Comparison of ENCODE assay signal across 19 cellular contexts in the genomic region with DNA sequence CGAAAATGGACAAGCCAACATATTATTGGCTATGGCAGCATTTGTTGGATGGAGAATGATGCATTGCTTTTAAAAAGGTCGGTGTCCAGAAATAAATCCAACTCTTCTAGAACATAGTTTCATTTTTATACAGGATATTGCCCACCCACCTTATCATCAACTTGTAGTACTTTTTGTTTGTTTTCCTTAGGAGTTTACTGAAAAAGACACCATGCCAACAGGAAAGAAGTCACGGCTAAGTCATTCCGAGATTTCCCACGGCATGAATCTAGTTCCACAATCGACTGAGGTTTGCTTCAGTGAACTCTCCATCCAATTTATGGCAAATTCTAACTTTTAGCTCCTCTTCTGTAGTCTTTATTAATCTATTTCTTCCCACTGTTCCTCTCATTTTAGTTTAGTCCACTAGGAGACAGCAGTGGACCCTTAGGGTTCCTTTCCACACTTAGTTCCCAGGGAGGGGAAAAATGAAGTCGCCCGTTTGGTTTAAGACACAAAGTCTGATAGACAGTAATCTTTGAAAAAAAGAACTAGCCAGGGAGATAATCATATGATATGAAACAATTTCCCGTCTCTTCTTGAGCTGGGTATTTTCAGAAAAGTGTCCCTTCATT.
DNase-seq lines count a peak whose midpoint lies in the region; ATAC-seq and TF ChIP-seq lines count a peak whose summit lies in the region.
"Had no signal": no experiment of that assay in that cellular context is flagged by ENCODE, and none has a peak within 500 bp of the region (broad histone marks: within the 10 kb centered on the region; RNA-seq: fewer than 3 reads in every experiment).

No MANE protein-coding gene starts in this region.

- H2AK5ac ChIP-seq in IMR-90 (ENCODE audit: low read depth, low read length), result no peak overlapping the region

- H3K36me3 ChIP-seq in A673 (ENCODE audit: insufficient read depth, low read length, poor library complexity, severe bottlenecking), result no peaks in the 10 kb centered on the region
- H3K36me3 ChIP-seq in IMR-90 (ENCODE audit: control insufficient read depth, insufficient read depth, low read length), result no peaks in the 10 kb centered on the region
- H3K36me3 ChIP-seq in lower lobe of right lung, result no peaks in the 10 kb centered on the region
- H3K36me3 ChIP-seq: ascending aorta, sigmoid colon, uterus had no signal

- BruUV-seq in A673 (replicated peaks; lab: Mats Ljungman, UMichigan) (no TSS peak), IMR-90 (replicated peaks; lab: Mats Ljungman, UMichigan) (no TSS peak)

- no peak overlapping the region for H2BK15ac ChIP-seq in IMR-90 (ENCODE audit: low read depth, low read length)

- no peak overlapping the region for H3K4ac ChIP-seq in IMR-90 (ENCODE audit: low read depth, low read length)

- H2BK5ac ChIP-seq in IMR-90 (ENCODE audit: low read depth, low read length, poor library complexity, severe bottlenecking), result no peak overlapping the region

- H3K79me1 ChIP-seq in IMR-90 (ENCODE audit: low read depth in 1 of 2, low read length in 2 of 2), result no peaks in the 10 kb centered on the region

- no peak for TF ChIP-seq POLR2A in IMR-90 (IDR thresholded peaks at IDR 0.05; ENCODE audit: low read depth, low read length)

- no peak for TF ChIP-seq RAD21 in IMR-90 (IDR thresholded peaks at IDR 0.05; ENCODE audit: low read length)

- no peaks in the 10 kb centered on the region for H3K9me1 ChIP-seq in IMR-90 (ENCODE audit: insufficient read depth, low read length)

- POLR2A ChIA-PET in A673 (lab: Charles Lee; ENCODE audit: low non-redundant PET), result no interaction called here
- POLR2A ChIA-PET in IMR-90 (lab: Charles Lee; ENCODE audit: unreplicated experiment), result no interaction called here

- no peak overlapping the region for H2AFZ ChIP-seq in IMR-90 (replicated peaks; ENCODE audit: low read length, poor library complexity)

- H3K27me3 ChIP-seq in A673 (replicated peaks; ENCODE audit: insufficient read depth, low read depth, low read length, poor library complexity) (no peaks in the 10 kb centered on the region), IMR-90 (ENCODE audit: control insufficient read depth, insufficient read depth, low read length) (no peaks in the 10 kb centered on the region), lower lobe of right lung (ENCODE audit: low read depth) (no peaks in the 10 kb centered on the region)
- H3K27me3 ChIP-seq: ascending aorta, sigmoid colon, uterus had no signal

- H4K20me1 ChIP-seq in IMR-90 (ENCODE audit: insufficient read depth, low read length), result peaks cover 2% of the 10 kb centered on the region; the same call in 1 of the 2 replicates

- H3K4me2 ChIP-seq in IMR-90 (ENCODE audit: low read depth, low read length), result no peak overlapping the region

- DNase-seq in A673 (ENCODE audit: low spot score) (no peak), IMR-90 (no peak), choroid plexus epithelial cell (ENCODE audit: low read depth) (peak; percentile 42), lower lobe of right lung (no peak), activated gamma-delta T cell (lab: John Stamatoyannopoulos, UW) (no peak), HuH-7 (ENCODE audit: low spot score) (no peak)
- DNase-seq: activated CD4-positive, alpha-beta T cell treated with anti-CD3 and anti-CD28 coated beads, Interleukin-2, amount 10 ng/mL, durations not matched to agents 7 days and 5 days; activated naive CD4-positive, alpha-beta T cell treated with Interleukin-2 at 50 U/mL for 16 hours; CD8-positive, alpha-beta memory T cell; KBM-7; NCI-H1092; NCI-H2107; NCI-H774; sigmoid colon; stimulated activated CD4-positive, alpha-beta T cell treated with anti-CD3 and anti-CD28 coated beads, Interleukin-2, amount 100 ng/mL, for 24 hours; uterus had no signal

- intact Hi-C loops in A673 (cut with micrococcal nuclease; ENCODE audit: unreplicated experiment), result no loop called here
- intact Hi-C loops in IMR-90 (cut with micrococcal nuclease), result no loop called here
- intact Hi-C loops in lower lobe of right lung (cut with DNase I), result no loop called here

- H3K27ac ChIP-seq in A673 (ENCODE audit: low read depth, low read length, poor library complexity, severe bottlenecking) (no peak overlapping the region), IMR-90 (ENCODE audit: insufficient read depth, low read length) (no peak overlapping the region), lower lobe of right lung (no peak overlapping the region)
- H3K27ac ChIP-seq: sigmoid colon, uterus had no signal

- in situ Hi-C loops in IMR-90 (cut with MboI; ENCODE audit: low sequenced_read_pairs), result no loop called here

- WGBS in IMR-90 (ENCODE audit: extremely low coverage in 2 of 2, insufficient read length in 1 of 2), 2 experiments, result no CpG with 5 or more reads among the region's 9 CpGs

- no peaks in the 10 kb centered on the region for H3K4me1 ChIP-seq in A673 (ENCODE audit: insufficient read depth, low read length, poor library complexity, severe bottlenecking)
- no peaks in the 10 kb centered on the region; the same call in 1 of the 2 replicates for H3K4me1 ChIP-seq in IMR-90 (ENCODE audit: control insufficient read depth, insufficient read depth, low read length)
- no peaks in the 10 kb centered on the region for H3K4me1 ChIP-seq in lower lobe of right lung
- H3K4me1 ChIP-seq: ascending aorta, sigmoid colon, uterus had no signal

- H3K23ac ChIP-seq in IMR-90 (ENCODE audit: low read depth, low read length), result no peak overlapping the region

- no peak overlapping the region for H3K18ac ChIP-seq in IMR-90 (ENCODE audit: low read depth, low read length)

- H3K4me3 ChIP-seq in A673 (ENCODE audit: low read depth, low read length, poor library complexity, severe bottlenecking) (no peak overlapping the region), IMR-90 (ENCODE audit: insufficient read depth, low read depth, low read length) (no peak overlapping the region), choroid plexus epithelial cell (ENCODE audit: low read depth, low read length) (no peak overlapping the region), lower lobe of right lung (no peak overlapping the region)
- H3K4me3 ChIP-seq: sigmoid colon, uterus had no signal

- peak; percentile 27; the same call in 1 of the 2 replicates for TF ChIP-seq CTCF in A673 (conservative IDR thresholded peaks at IDR 0.05; ENCODE audit: low read depth, low read length)
- peak; percentile 20; the same call in 1 of the 2 replicates for TF ChIP-seq CTCF in IMR-90 (conservative IDR thresholded peaks at IDR 0.05; ENCODE audit: low read depth, low read length)
- peak; percentile 55 for TF ChIP-seq CTCF in choroid plexus epithelial cell (conservative IDR thresholded peaks at IDR 0.05; ENCODE audit: low read depth, low read length)
- peak; percentile 8 for TF ChIP-seq CTCF in lower lobe of right lung (IDR thresholded peaks at IDR 0.05)

- H4K5ac ChIP-seq in IMR-90 (ENCODE audit: low read depth, low read length), result no peak overlapping the region

- no peaks in the 10 kb centered on the region for H3K9me3 ChIP-seq in A673 (ENCODE audit: low read depth, low read length, poor library complexity, severe bottlenecking)
- H3K9me3 ChIP-seq in IMR-90 (ENCODE audit: control insufficient read depth, insufficient read depth, low read length), result no peaks in the 10 kb centered on the region
- H3K9me3 ChIP-seq in lower lobe of right lung, result no peaks in the 10 kb centered on the region
- H3K9me3 ChIP-seq: ascending aorta, sigmoid colon, uterus had no signal

- H3K14ac ChIP-seq in IMR-90 (replicated peaks; ENCODE audit: low read depth, low read length), result no peak overlapping the region

- dilution Hi-C loops in IMR-90 (cut with HindIII; ENCODE audit: low sequenced_read_pairs, unreplicated experiment), result no loop called here

- H4K8ac ChIP-seq in IMR-90 (ENCODE audit: low read depth in 2 of 2, low read length in 2 of 2), result no peak overlapping the region

- H3K56ac ChIP-seq in IMR-90 (ENCODE audit: extremely low read depth, insufficient read depth, low read length), result no peak overlapping the region

- H2BK120ac ChIP-seq in IMR-90 (ENCODE audit: low read depth, low read length), result no peak overlapping the region

- no peak overlapping the region for H3K9ac ChIP-seq in IMR-90 (ENCODE audit: low read depth, low read length)

- CTCF ChIA-PET in A673 (lab: Charles Lee), result no interaction called here
- CTCF ChIA-PET in IMR-90 (lab: Yijun Ruan, JAX), result interaction anchor here (0.6 kb wide), 1 partner anchor 300 kb away, joined by 3 read pairs; no protein-coding TSS in a partner anchor

- H2BK20ac ChIP-seq in IMR-90 (ENCODE audit: low read depth, low read length), result no peak overlapping the region

- H4K91ac ChIP-seq in IMR-90 (ENCODE audit: insufficient read depth, low read depth, low read length), result no peak overlapping the region

- ATAC-seq in IMR-90 (ENCODE audit: low read depth), result no peak
- no peak for ATAC-seq in lower lobe of right lung
- no peak for ATAC-seq in HG02870 (IDR thresholded peaks at IDR 0.05; ENCODE audit: unreplicated experiment)
- no peak for ATAC-seq in GM19467 (IDR thresholded peaks at IDR 0.05; ENCODE audit: unreplicated experiment)

- H2AK9ac ChIP-seq in IMR-90 (replicated peaks; ENCODE audit: low read depth, low read length, poor library complexity), result no peak overlapping the region

TF ChIP-seq in IMR-90, 13 proteins besides CTCF, POLR2A, EP300 and RAD21:
- TF ChIP-seq MXI1 (IDR thresholded peaks at IDR 0.05; ENCODE audit: borderline replicate concordance, low read depth, low read length) (no peak), FOS (IDR thresholded peaks at IDR 0.05; ENCODE audit: low read depth, low read length) (no peak), RFX5 (IDR thresholded peaks at IDR 0.05; ENCODE audit: low read depth, low read length) (no peak)
- TF ChIP-seq, protein P1, sequence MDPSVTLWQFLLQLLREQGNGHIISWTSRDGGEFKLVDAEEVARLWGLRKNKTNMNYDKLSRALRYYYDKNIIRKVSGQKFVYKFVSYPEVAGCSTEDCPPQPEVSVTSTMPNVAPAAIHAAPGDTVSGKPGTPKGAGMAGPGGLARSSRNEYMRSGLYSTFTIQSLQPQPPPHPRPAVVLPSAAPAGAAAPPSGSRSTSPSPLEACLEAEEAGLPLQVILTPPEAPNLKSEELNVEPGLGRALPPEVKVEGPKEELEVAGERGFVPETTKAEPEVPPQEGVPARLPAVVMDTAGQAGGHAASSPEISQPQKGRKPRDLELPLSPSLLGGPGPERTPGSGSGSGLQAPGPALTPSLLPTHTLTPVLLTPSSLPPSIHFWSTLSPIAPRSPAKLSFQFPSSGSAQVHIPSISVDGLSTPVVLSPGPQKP (IDR thresholded peaks at IDR 0.05; ENCODE audit: borderline replicate concordance, low read depth, low read length), result no peak
- TF ChIP-seq, protein P2, sequence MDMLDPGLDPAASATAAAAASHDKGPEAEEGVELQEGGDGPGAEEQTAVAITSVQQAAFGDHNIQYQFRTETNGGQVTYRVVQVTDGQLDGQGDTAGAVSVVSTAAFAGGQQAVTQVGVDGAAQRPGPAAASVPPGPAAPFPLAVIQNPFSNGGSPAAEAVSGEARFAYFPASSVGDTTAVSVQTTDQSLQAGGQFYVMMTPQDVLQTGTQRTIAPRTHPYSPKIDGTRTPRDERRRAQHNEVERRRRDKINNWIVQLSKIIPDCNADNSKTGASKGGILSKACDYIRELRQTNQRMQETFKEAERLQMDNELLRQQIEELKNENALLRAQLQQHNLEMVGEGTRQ (IDR thresholded peaks at IDR 0.05; ENCODE audit: low read depth, low read length), result no peak
